8 cellular contexts compared by ENCODE assay signal in genomic region chr17:50661795-50662391, GRCh38. TPM values are rescaled to one million over a fixed set of nuclear protein-coding genes. Genes with fewer than 3 reads are reported as not detected.
DNase-seq lines count a peak whose midpoint lies in the region; ATAC-seq and TF ChIP-seq lines count a peak whose summit lies in the region.

No MANE protein-coding gene starts in this region.

- H3K9ac ChIP-seq in MM.1S (ENCODE audit: low read length): no peak overlapping the region

- no peaks in the 10 kb centered on the region for H3K36me3 ChIP-seq in MM.1S (replicated peaks; ENCODE audit: insufficient read depth, low read length)

- H3K4me1 ChIP-seq in MM.1S (ENCODE audit: low read length): peaks cover 13% of the 10 kb centered on the region

- peak overlapping the region; percentile 19 for H3K4me2 ChIP-seq in MM.1S (ENCODE audit: low read depth, low read length)

- no peaks in the 10 kb centered on the region for H3K79me2 ChIP-seq in MM.1S (ENCODE audit: low read length)

- no peak overlapping the region for H3K27ac ChIP-seq in MM.1S (ENCODE audit: low read length)

- TF ChIP-seq CTCF in MM.1S (IDR thresholded peaks at IDR 0.05; ENCODE audit: low read length) (no peak), retinal pigment epithelial cell (conservative IDR thresholded peaks at IDR 0.05; ENCODE audit: low read depth, low read length) (no peak)

- peak; percentile 95 for DNase-seq in Daoy (ENCODE audit: low read depth)
- peak; percentile 54 for DNase-seq in MM.1S
- DNase-seq in activated CD4-positive, alpha-beta T cell treated with anti-CD3 and anti-CD28 coated beads, Interleukin-2, amount 50 U/mL, for 48 hours: peak; percentile 24 to 46
- DNase-seq in fibroblast of peridontal ligament (ENCODE audit: extremely low read depth): peak; percentile 70
- DNase-seq in retinal pigment epithelial cell (ENCODE audit: low read depth): peak; percentile 51

- ATAC-seq in HG02885 (IDR thresholded peaks at IDR 0.05; ENCODE audit: poor library complexity, unreplicated experiment): no peak
- no peak for ATAC-seq in GM19455 (IDR thresholded peaks at IDR 0.05; ENCODE audit: unreplicated experiment)
- ATAC-seq in HG03571 (IDR thresholded peaks at IDR 0.05; ENCODE audit: unreplicated experiment): no peak

- H2AFZ ChIP-seq in MM.1S (ENCODE audit: low read length): peak overlapping the region; percentile 39

- H3K9me3 ChIP-seq in MM.1S (replicated peaks; ENCODE audit: insufficient read depth, low read length): no peaks in the 10 kb centered on the region

- H4K20me1 ChIP-seq in MM.1S (ENCODE audit: insufficient read depth, low read length): no peaks in the 10 kb centered on the region

- no peaks in the 10 kb centered on the region for H3F3A ChIP-seq in MM.1S (ENCODE audit: insufficient read depth, low read length)

- no peaks in the 10 kb centered on the region for H3K27me3 ChIP-seq in MM.1S (replicated peaks; ENCODE audit: insufficient read depth, low read length)

- H3K4me3 ChIP-seq in MM.1S (ENCODE audit: low read length) (no peak overlapping the region), retinal pigment epithelial cell (ENCODE audit: low read length) (no peak overlapping the region)

- no peaks in the 10 kb centered on the region for H3K9me2 ChIP-seq in MM.1S (replicated peaks; ENCODE audit: insufficient read depth, low read length)

RNA-seq across cellular contexts. Expression of gene ABCC3, which starts 27.2 kb away (rescaled TPM):
- total RNA-seq in Daoy (2014; rRNA removed; shearing (Covaris generic)): 10.4 and 14.3 TPM in 2 replicates

RNA-seq across cellular contexts. Expression of gene ANKRD40, which starts 45.8 kb away (rescaled TPM):
- 17.6 and 22.6 TPM in 2 replicates for total RNA-seq in Daoy (2014; rRNA removed; shearing (Covaris generic))

RNA-seq across cellular contexts. Expression of gene LUC7L3, which starts 57.5 kb away (rescaled TPM):
- total RNA-seq in Daoy (2014; rRNA removed; shearing (Covaris generic)): 20.9 and 40.3 TPM in 2 replicates

Comparison
In these comparisons a context has a peak if more than half of its experiments do, and no peak if none do; other contexts are left out.
1. DNase-seq: peak in every context shown above with its lines; median percentile 95 in Daoy; 70 in fibroblast of peridontal ligament; 54 in MM.1S; 51 in retinal pigment epithelial cell; 35 in activated CD4-positive, alpha-beta T cell treated with anti-CD3 and anti-CD28 coated beads, Interleukin-2, amount 50 U/mL, for 48 hours.